ENCODE assay signal across 12 cellular contexts in the genomic region with DNA sequence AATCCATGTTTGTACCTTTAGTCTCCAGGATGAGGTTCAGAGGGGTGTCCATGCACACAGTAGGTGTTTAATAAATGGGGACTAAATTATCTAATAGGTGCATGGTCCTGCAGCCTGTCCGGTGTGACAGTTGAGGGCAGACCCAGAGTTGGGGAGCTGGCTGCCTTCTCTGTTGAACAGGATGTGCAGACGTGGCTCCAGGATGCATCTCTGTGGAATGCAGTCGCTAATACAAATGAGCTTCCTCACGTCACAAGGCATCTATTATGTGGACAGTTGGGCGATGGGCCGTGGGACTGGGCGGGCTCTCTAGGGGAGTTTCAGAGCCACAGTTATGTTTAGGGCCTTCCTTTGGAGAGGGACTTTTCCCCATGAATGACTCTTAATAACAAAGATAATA.
DNase-seq lines count a peak whose midpoint lies in the region; FAIRE-seq and TF ChIP-seq lines count a peak whose summit lies in the region.
"Had no signal": no experiment of that assay in that cellular context is flagged by ENCODE, and none has a peak within 500 bp of the region (broad histone marks: within the 10 kb centered on the region; RNA-seq: fewer than 3 reads in every experiment).

No MANE protein-coding gene starts in this region.

- intact Hi-C loops in breast epithelium (cut with DNase I; ENCODE audit: low total_unique reads) (no loop called here), MCF 10A (cut with micrococcal nuclease) (no loop called here), mammary epithelial cell (cut with micrococcal nuclease) (no loop called here), ascending aorta (cut with DNase I) (no loop called here)

- no peak for TF ChIP-seq POLR2A in breast epithelium (IDR thresholded peaks at IDR 0.05)

- BruUV-seq in MCF 10A (replicated peaks; lab: Mats Ljungman, UMichigan) (no TSS peak), mammary epithelial cell (replicated peaks; lab: Mats Ljungman, UMichigan) (TSS peak; percentile 92)

- H3K36me3 ChIP-seq in breast epithelium: no peaks in the 10 kb centered on the region
- H3K36me3 ChIP-seq in mammary epithelial cell (ENCODE audit: insufficient read depth, low read length): no peaks in the 10 kb centered on the region
- H3K36me3 ChIP-seq in ascending aorta: no peaks in the 10 kb centered on the region
- H3K36me3 ChIP-seq: thoracic aorta had no signal

- peak overlapping the region; percentile 68 to 70 for H3K27ac ChIP-seq in breast epithelium
- peak overlapping the region; percentile 68 for H3K27ac ChIP-seq in mammary epithelial cell (ENCODE audit: insufficient read depth, low read depth, low read length)
- no peak overlapping the region for H3K27ac ChIP-seq in ascending aorta
- H3K27ac ChIP-seq: thoracic aorta had no signal

- no peak overlapping the region for H3K4me2 ChIP-seq in mammary epithelial cell (ENCODE audit: insufficient read depth, low read depth, low read length)

- H3K27me3 Mint-ChIP-seq in MCF 10A (ENCODE audit: insufficient read depth, unreplicated experiment): no peaks in the 10 kb centered on the region
- no peaks in the 10 kb centered on the region for H3K27me3 Mint-ChIP-seq in activated T-cell treated with anti-CD3 and anti-CD28 coated beads, Interleukin-2, amount 50 U/mL, for 24 hours
- H3K27me3 Mint-ChIP-seq: activated naive CD8-positive, alpha-beta T cell treated with anti-CD3 and anti-CD28 coated beads for 36 hours had no signal

- H2AFZ ChIP-seq in mammary epithelial cell (ENCODE audit: low read depth, low read length): no peak overlapping the region

- CTCF ChIA-PET in MCF 10A (lab: Yijun Ruan, JAX): interaction anchor here (0.8 to 1.3 kb wide), 3 partner anchors 9 to 71 kb away, joined by 3 to 4 read pairs (median 3); a partner anchor contains a TSS
- CTCF ChIA-PET in mammary epithelial cell (lab: Charles Lee; ENCODE audit: low non-redundant PET): no interaction called here

- POLR2A ChIA-PET in MCF 10A (lab: Yijun Ruan, JAX): interaction anchor here (1.3 to 2.8 kb wide), 5 partner anchors 9 to 71 kb away, joined by 3 to 11 read pairs (median 8); a partner anchor contains a TSS

- TF ChIP-seq CTCF in breast epithelium (IDR thresholded peaks at IDR 0.05): no peak
- TF ChIP-seq CTCF in MCF 10A (IDR thresholded peaks at IDR 0.05; ENCODE audit: unreplicated experiment): no peak
- TF ChIP-seq CTCF in mammary epithelial cell (conservative IDR thresholded peaks at IDR 0.05 in 1 of 2, IDR thresholded peaks at IDR 0.05 in 1 of 2; ENCODE audit: extremely low read depth in 1 of 2, insufficient read depth in 1 of 2, low read depth in 1 of 2, low read length in 2 of 2): no peak
- no peak for TF ChIP-seq CTCF in ascending aorta (IDR thresholded peaks at IDR 0.05)

- peak overlapping the region; percentile 35 for H3K9ac ChIP-seq in mammary epithelial cell (ENCODE audit: insufficient read depth, low read length)

- 22% methylated on average over 6 of the region's 7 CpGs for WGBS in mammary epithelial cell (ENCODE audit: low coverage, missing lambda C conversion rate)

- H3K4me3 Mint-ChIP-seq in MCF 10A (ENCODE audit: unreplicated experiment): no peak overlapping the region
- H3K4me3 Mint-ChIP-seq in activated T-cell treated with anti-CD3 and anti-CD28 coated beads, Interleukin-2, amount 50 U/mL, for 24 hours: no peak overlapping the region
- H3K4me3 Mint-ChIP-seq: activated naive CD8-positive, alpha-beta T cell treated with anti-CD3 and anti-CD28 coated beads for 36 hours had no signal

- H3K27ac Mint-ChIP-seq in MCF 10A (ENCODE audit: low read depth, unreplicated experiment): no peak overlapping the region
- H3K27ac Mint-ChIP-seq in activated T-cell treated with anti-CD3 and anti-CD28 coated beads, Interleukin-2, amount 50 U/mL, for 24 hours: no peak overlapping the region
- H3K27ac Mint-ChIP-seq: activated naive CD8-positive, alpha-beta T cell treated with anti-CD3 and anti-CD28 coated beads for 36 hours had no signal

- dilution Hi-C loops in mammary epithelial cell (cut with HindIII; ENCODE audit: low sequenced_read_pairs): loop anchor here (5.0 kb wide), 1 partner anchor 46 kb away; no protein-coding TSS in a partner anchor

- FAIRE-seq in urothelium cell line (lab: Jason Lieb, UNC): no peak

- H3K9me3 ChIP-seq in breast epithelium: peaks cover 0 to under 1% of the 10 kb centered on the region in 2 donors
- H3K9me3 ChIP-seq in mammary epithelial cell (replicated peaks; ENCODE audit: insufficient read depth, low read length): no peaks in the 10 kb centered on the region
- H3K9me3 ChIP-seq in ascending aorta: no peaks in the 10 kb centered on the region
- H3K9me3 ChIP-seq: thoracic aorta had no signal

- H3K79me2 ChIP-seq in mammary epithelial cell (ENCODE audit: insufficient read depth, low read length): peaks cover 62% of the 10 kb centered on the region

- H3K27me3 ChIP-seq in breast epithelium (no peaks in the 10 kb centered on the region), mammary epithelial cell (ENCODE audit: insufficient read depth, low read length) (no peaks in the 10 kb centered on the region), ascending aorta (no peaks in the 10 kb centered on the region)

- peak; percentile 51 to 75 for DNase-seq in breast epithelium (ENCODE audit: low spot score in 2 of 2)
- DNase-seq in MCF 10A (ENCODE audit: unreplicated experiment): no peak
- DNase-seq in mammary epithelial cell: peak; percentile 92
- DNase-seq in left kidney (ENCODE audit: low read depth, low spot score): peak; percentile 60
- DNase-seq in urothelium cell line (ENCODE audit: low spot score): peak; percentile 44
- DNase-seq in activated T-cell treated with anti-CD3 and anti-CD28 coated beads, Interleukin-2, amount 50 U/mL, for 24 hours: no peak
- DNase-seq in NCI-H2107 treated with DMSO at 0.1 percent for 48 hours (lab: John Stamatoyannopoulos, UW; ENCODE audit: unreplicated experiment): no peak
- DNase-seq in ascending aorta (ENCODE audit: low spot score in 2 of 2): no peak
- DNase-seq: 8988T; activated naive CD8-positive, alpha-beta T cell treated with anti-CD3 and anti-CD28 coated beads for 36 hours; MM.1S had no signal

- H3K4me3 ChIP-seq in breast epithelium: no peak overlapping the region
- H3K4me3 ChIP-seq in mammary epithelial cell (replicated peaks in 1 of 3; ENCODE audit: insufficient read depth in 1 of 3, low read depth in 2 of 3, low read length in 3 of 3): no peak overlapping the region
- no peak overlapping the region for H3K4me3 ChIP-seq in ascending aorta
- H3K4me3 ChIP-seq: thoracic aorta had no signal

- peaks cover 0 to 15% of the 10 kb centered on the region in 2 donors for H3K4me1 ChIP-seq in breast epithelium
- peaks cover 51% of the 10 kb centered on the region for H3K4me1 ChIP-seq in mammary epithelial cell (ENCODE audit: insufficient read depth, low read length)
- no peaks in the 10 kb centered on the region for H3K4me1 ChIP-seq in ascending aorta

- peaks cover 13% of the 10 kb centered on the region for H3K4me1 Mint-ChIP-seq in MCF 10A (ENCODE audit: insufficient read depth, unreplicated experiment)
- peaks cover 6% of the 10 kb centered on the region for H3K4me1 Mint-ChIP-seq in activated T-cell treated with anti-CD3 and anti-CD28 coated beads, Interleukin-2, amount 50 U/mL, for 24 hours (ENCODE audit: low read depth)

- H4K20me1 ChIP-seq in mammary epithelial cell (ENCODE audit: insufficient read depth, low read length): no peaks in the 10 kb centered on the region

- in situ Hi-C loops in mammary epithelial cell (cut with MboI; ENCODE audit: low sequenced_read_pairs in 2 of 2): no loop called here

- no peaks in the 10 kb centered on the region for H3K9me3 Mint-ChIP-seq in MCF 10A (ENCODE audit: unreplicated experiment)
- H3K9me3 Mint-ChIP-seq in activated T-cell treated with anti-CD3 and anti-CD28 coated beads, Interleukin-2, amount 50 U/mL, for 24 hours: no peaks in the 10 kb centered on the region

- H3K36me3 Mint-ChIP-seq in MCF 10A (ENCODE audit: insufficient read depth, unreplicated experiment): no peaks in the 10 kb centered on the region
- peaks cover 8% of the 10 kb centered on the region for H3K36me3 Mint-ChIP-seq in activated T-cell treated with anti-CD3 and anti-CD28 coated beads, Interleukin-2, amount 50 U/mL, for 24 hours (ENCODE audit: low read depth)

Comparison
In these comparisons a context has a peak if more than half of its experiments do, and no peak if none do; other contexts are left out.
1. DNase-seq: peak in breast epithelium (2 of 2), mammary epithelial cell (single experiment), left kidney (single experiment) and urothelium cell line (single experiment); none in MCF 10A (single experiment), activated T-cell treated with anti-CD3 and anti-CD28 coated beads, Interleukin-2, amount 50 U/mL, for 24 hours (single experiment), NCI-H2107 treated with DMSO at 0.1 percent for 48 hours (single experiment) and ascending aorta (0 of 2).
2. H3K27ac ChIP-seq: peak in breast epithelium (2 of 2) and mammary epithelial cell (single experiment); none in ascending aorta (0 of 2).